10 cellular contexts compared by ENCODE assay signal in genomic region chr15:74378853-74379252, GRCh38. TPM values are rescaled to one million over a fixed set of nuclear protein-coding genes. Genes with fewer than 3 reads are reported as not detected.
DNase-seq lines count a peak whose midpoint lies in the region; ATAC-seq, FAIRE-seq and TF ChIP-seq lines count a peak whose summit lies in the region.
"Had no signal": no experiment of that assay in that cellular context is flagged by ENCODE, and none has a peak within 500 bp of the region (broad histone marks: within the 10 kb centered on the region; RNA-seq: fewer than 3 reads in every experiment).

No MANE protein-coding gene starts in this region.

- TF ChIP-seq EP300 in HepG2 (IDR thresholded peaks at IDR 0.05; ENCODE audit: low read depth in 2 of 2, low read length in 2 of 2) = no peak
- TF ChIP-seq EP300 in HepG2 (CRISPR knock-in tag; IDR thresholded peaks at IDR 0.05; ENCODE audit: borderline replicate concordance) = no peak

- no peak for FAIRE-seq in HepG2 (lab: Jason Lieb, UNC)

- no peaks in the 10 kb centered on the region for H3K9me3 Mint-ChIP-seq in activated naive CD4-positive, alpha-beta T cell treated with anti-CD3 and anti-CD28 coated beads for 36 hours

- no peaks in the 10 kb centered on the region for H3K36me3 ChIP-seq in HepG2 (replicated peaks in 1 of 2; ENCODE audit: control insufficient read depth in 1 of 2, insufficient read depth in 2 of 2, low read length in 2 of 2)

- H3K9me3 ChIP-seq in HepG2 (ENCODE audit: low read length) = no peaks in the 10 kb centered on the region

- H3K27me3 ChIP-seq in HepG2 (ENCODE audit: control insufficient read depth in 1 of 2, insufficient read depth in 2 of 2, low read length in 2 of 2) = peaks cover 0 to 24% of the 10 kb centered on the region in 2 experiments; a peak in 3 of 5 replicates

- peak overlapping the region; percentile 7 for H3K27ac Mint-ChIP-seq in activated naive CD4-positive, alpha-beta T cell treated with anti-CD3 and anti-CD28 coated beads for 36 hours

- H4K20me1 ChIP-seq in HepG2 (ENCODE audit: insufficient read depth, low read length) = no peaks in the 10 kb centered on the region

- H3K27ac ChIP-seq in HepG2 (ENCODE audit: extremely low read length, insufficient read depth, low read length) = no peak overlapping the region

- intact Hi-C loops in activated naive CD4-positive, alpha-beta T cell treated with anti-CD3 and anti-CD28 coated beads for 36 hours (cut with micrococcal nuclease) = no loop called here
- intact Hi-C loops in HepG2 (cut with micrococcal nuclease; ENCODE audit: unreplicated experiment) = no loop called here

- H2AFZ ChIP-seq in HepG2 (ENCODE audit: low read length) = no peak overlapping the region

- 14% methylated on average over 5 of the region's 9 CpGs for WGBS in HepG2 (ENCODE audit: low lambda C conversion rate)

- no peak overlapping the region for H3K9ac ChIP-seq in HepG2 (ENCODE audit: insufficient read depth, low read depth, low read length)

- CTCF ChIA-PET in activated naive CD4-positive, alpha-beta T cell treated with anti-CD3 and anti-CD28 coated beads for 36 hours (lab: Charles Lee) = interaction anchor here (0.7 to 13.8 kb wide), 10 partner anchors 11 to 406 kb away, joined by 3 to 399 read pairs (median 4); partner anchors contain the start of genes SEMA7A and UBL7
- CTCF ChIA-PET in HepG2 (lab: Yijun Ruan, JAX; ENCODE audit: low intra/inter-chr PET ratio, low total read pairs) = no interaction called here

- no peak overlapping the region for H3K4me3 Mint-ChIP-seq in activated naive CD4-positive, alpha-beta T cell treated with anti-CD3 and anti-CD28 coated beads for 36 hours

- DNase-seq in AG20443 (ENCODE audit: low spot score) (peak; percentile 50), kidney glomerular epithelial cell (lab: John Stamatoyannopoulos, UW) (peak; percentile 86), midbrain (lab: John Stamatoyannopoulos, UW) (no peak), HepG2 (ENCODE audit: low spot score) (no peak)
- DNase-seq in activated naive CD4-positive, alpha-beta T cell treated with anti-CD3 and anti-CD28 coated beads for 36 hours = peak; percentile 88
- DNase-seq: MM.1S, Right ventricle myocardium superior had no signal

- no peak for TF ChIP-seq CTCF in HepG2 (CRISPR knock-in tag; IDR thresholded peaks at IDR 0.05)

- in situ Hi-C loops in GM18951 (cut with MboI; ENCODE audit: low sequenced_read_pairs, unreplicated experiment) = loop anchor here (10.0 kb wide), 2 partner anchors 246 to 386 kb away; no protein-coding TSS in a partner anchor
- in situ Hi-C loops in HepG2 (cut with HindIII; ENCODE audit: extremely low pct_ligation_motif_present, low pct_unique_long_range_greater_than_20kb) = no loop called here

- H3K4me2 ChIP-seq in HepG2 (ENCODE audit: low read depth, low read length) = no peak overlapping the region

- no peak for TF ChIP-seq RAD21 in HepG2 (CRISPR knock-in tag; IDR thresholded peaks at IDR 0.05)

- peaks cover 53% of the 10 kb centered on the region for H3K4me1 ChIP-seq in HepG2 (ENCODE audit: insufficient read depth, low read length)

- ATAC-seq in HG03354 (IDR thresholded peaks at IDR 0.05; ENCODE audit: poor library complexity, severe bottlenecking, unreplicated experiment) (no peak), GM18517 (IDR thresholded peaks at IDR 0.05; ENCODE audit: unreplicated experiment) (no peak), HepG2 (no peak)

- no peaks in the 10 kb centered on the region for H3K79me2 ChIP-seq in HepG2 (ENCODE audit: insufficient read depth, low read length)

- POLR2A ChIA-PET in HepG2 (lab: Yijun Ruan, JAX) = interaction anchor here (1.3 kb wide), 1 partner anchor 64 kb away, joined by 4 read pairs; no protein-coding TSS in a partner anchor

- H3K4me1 Mint-ChIP-seq in activated naive CD4-positive, alpha-beta T cell treated with anti-CD3 and anti-CD28 coated beads for 36 hours (ENCODE audit: low read depth) = peaks cover 67% of the 10 kb centered on the region

- H3K27me3 Mint-ChIP-seq in activated naive CD4-positive, alpha-beta T cell treated with anti-CD3 and anti-CD28 coated beads for 36 hours (ENCODE audit: low read depth) = no peaks in the 10 kb centered on the region

- H3K36me3 Mint-ChIP-seq in activated naive CD4-positive, alpha-beta T cell treated with anti-CD3 and anti-CD28 coated beads for 36 hours (ENCODE audit: low read depth) = no peaks in the 10 kb centered on the region

- H3K4me3 ChIP-seq in HepG2 (replicated peaks in 1 of 3; ENCODE audit: insufficient read depth in 1 of 3, low read depth in 2 of 3, low read length in 3 of 3) = no peak overlapping the region

- BruUV-seq in HepG2 (replicated peaks; lab: Mats Ljungman, UMichigan) = no TSS peak

- peak; percentile 15 for TF ChIP-seq POLR2A in GM18951 (IDR thresholded peaks at IDR 0.05; ENCODE audit: extremely low read depth, insufficient read depth, insufficient read length)
- no peak for TF ChIP-seq POLR2A in HepG2 (IDR thresholded peaks at IDR 0.05; ENCODE audit: insufficient read depth in 1 of 2, low read depth in 2 of 2, low read length in 2 of 2)

TF ChIP-seq in HepG2, 621 proteins besides CTCF, POLR2A, EP300 and RAD21 (continues in another document):
- no peak for TF ChIP-seq CHD4 (IDR thresholded peaks at IDR 0.05; ENCODE audit: borderline replicate concordance, low read length)
- TF ChIP-seq ZNF878 (CRISPR knock-in tag; IDR thresholded peaks at IDR 0.05) = no peak
- no peak for TF ChIP-seq ZNF576 (CRISPR knock-in tag; IDR thresholded peaks at IDR 0.05)
- no peak for TF ChIP-seq ZNF44 (CRISPR knock-in tag; IDR thresholded peaks at IDR 0.05)
- no peak for TF ChIP-seq ARNTL (CRISPR knock-in tag; IDR thresholded peaks at IDR 0.05)
- TF ChIP-seq ZSCAN21 (CRISPR knock-in tag; IDR thresholded peaks at IDR 0.05; ENCODE audit: borderline replicate concordance) = no peak

RNA-seq across cellular contexts. Expression of gene CYP11A1, which starts 11.4 kb away (rescaled TPM):
- not detected for total RNA-seq in activated naive CD4-positive, alpha-beta T cell treated with anti-CD3 and anti-CD28 coated beads for 36 hours
- total RNA-seq in HepG2 (2016; rRNA removed; fragmentation: Illumina TruSeq; extraction: Trizol) = 0.66 and 0.86 TPM in 2 replicates
- 0.30 and 0.62 TPM in 2 replicates for total RNA-seq in HepG2 (2016; cell fraction: cytosol; rRNA removed; fragmentation: Illumina TruSeq; extraction: Trizol; ENCODE audit: low read depth)
- total RNA-seq in HepG2 (2016; cell fraction: insoluble cytoplasmic fraction; rRNA removed; fragmentation: Illumina TruSeq; extraction: Trizol) = 0.43 and 0.71 TPM in 2 replicates
- 0.65 and 0.74 TPM in 2 replicates for total RNA-seq in HepG2 (2016; cell fraction: membrane; rRNA removed; fragmentation: Illumina TruSeq; extraction: Trizol)
- total RNA-seq in HepG2 (2016; cell fraction: nucleus; rRNA removed; fragmentation: Illumina TruSeq; extraction: Trizol) = 0.40 and 0.66 TPM in 2 replicates
- 0.92 and 1.4 TPM in 2 replicates for polyA plus RNA-seq in HepG2 (2011; rRNA removed)
- 0.98 and 1.0 TPM in 2 replicates for polyA plus RNA-seq in HepG2 (2011; cell fraction: cytosol; rRNA removed)
- polyA plus RNA-seq in HepG2 (2011; cell fraction: nucleus; rRNA removed) = 1.5 and 1.8 TPM in 2 replicates
- 0.54 and 0.73 TPM in 2 replicates for polyA plus RNA-seq in HepG2 (2012)
- polyA plus RNA-seq in HepG2 (2016; cell fraction: cytosol; fragmentation: Illumina TruSeq; extraction: Trizol; ENCODE audit: low read depth) = 0.26 and 0.61 TPM in 2 replicates
- polyA plus RNA-seq in HepG2 (2016; cell fraction: insoluble cytoplasmic fraction; fragmentation: Illumina TruSeq; extraction: Trizol; ENCODE audit: low read depth) = 0.66 and 0.83 TPM in 2 replicates
- polyA plus RNA-seq in HepG2 (2016; cell fraction: membrane; fragmentation: Illumina TruSeq; extraction: Trizol; ENCODE audit: low read depth) = 0.36 and 0.45 TPM in 2 replicates
- 0.64 and 0.93 TPM in 2 replicates for polyA plus RNA-seq in HepG2 (2016; cell fraction: nucleus; fragmentation: Illumina TruSeq; extraction: Trizol; ENCODE audit: insufficient read depth, low read depth)
- 1.6 and 8.2 TPM in 2 replicates for polyA minus RNA-seq in HepG2 (2011; rRNA and poly(A)+ RNA removed; ENCODE audit: low replicate concordance)
- 0.99 TPM in 1 of 2 replicates, not detected in the other for polyA minus RNA-seq in HepG2 (2011; cell fraction: cytosol; rRNA and poly(A)+ RNA removed)
- 0.39 and 0.87 TPM in 2 replicates for polyA minus RNA-seq in HepG2 (2011; cell fraction: nucleus; rRNA and poly(A)+ RNA removed)

RNA-seq across cellular contexts. Expression of gene SEMA7A, which starts 54.9 kb away (rescaled TPM):
- 10 to 100 TPM; 45.7 to 46.9 TPM for total RNA-seq in activated naive CD4-positive, alpha-beta T cell treated with anti-CD3 and anti-CD28 coated beads for 36 hours
- 7.1 and 15.8 TPM in 2 replicates for total RNA-seq in HepG2 (2016; rRNA removed; fragmentation: Illumina TruSeq; extraction: Trizol)
- total RNA-seq in HepG2 (2016; cell fraction: cytosol; rRNA removed; fragmentation: Illumina TruSeq; extraction: Trizol; ENCODE audit: low read depth) = 6.7 and 6.9 TPM in 2 replicates
- 5.8 and 16.8 TPM in 2 replicates for total RNA-seq in HepG2 (2016; cell fraction: insoluble cytoplasmic fraction; rRNA removed; fragmentation: Illumina TruSeq; extraction: Trizol)
- total RNA-seq in HepG2 (2016; cell fraction: membrane; rRNA removed; fragmentation: Illumina TruSeq; extraction: Trizol) = 6.1 and 7.5 TPM in 2 replicates
- total RNA-seq in HepG2 (2016; cell fraction: nucleus; rRNA removed; fragmentation: Illumina TruSeq; extraction: Trizol) = 18.1 and 21.2 TPM in 2 replicates
- 9.0 and 11.3 TPM in 2 replicates for polyA plus RNA-seq in HepG2 (2011; rRNA removed)
- polyA plus RNA-seq in HepG2 (2011; cell fraction: cytosol; rRNA removed) = 9.5 and 11.5 TPM in 2 replicates
- 27.8 and 40.2 TPM in 2 replicates for polyA plus RNA-seq in HepG2 (2011; cell fraction: nucleus; rRNA removed)
- 6.1 and 9.1 TPM in 2 replicates for polyA plus RNA-seq in HepG2 (2012)
- polyA plus RNA-seq in HepG2 (2016; cell fraction: cytosol; fragmentation: Illumina TruSeq; extraction: Trizol; ENCODE audit: low read depth) = 0.77 and 0.90 TPM in 2 replicates
- polyA plus RNA-seq in HepG2 (2016; cell fraction: insoluble cytoplasmic fraction; fragmentation: Illumina TruSeq; extraction: Trizol; ENCODE audit: low read depth) = 3.7 and 5.2 TPM in 2 replicates
- 2.0 and 2.2 TPM in 2 replicates for polyA plus RNA-seq in HepG2 (2016; cell fraction: membrane; fragmentation: Illumina TruSeq; extraction: Trizol; ENCODE audit: low read depth)
- 40.2 and 42.1 TPM in 2 replicates for polyA plus RNA-seq in HepG2 (2016; cell fraction: nucleus; fragmentation: Illumina TruSeq; extraction: Trizol; ENCODE audit: insufficient read depth, low read depth)
- 1.2 and 27.6 TPM in 2 replicates for polyA minus RNA-seq in HepG2 (2011; rRNA and poly(A)+ RNA removed; ENCODE audit: low replicate concordance)
- polyA minus RNA-seq in HepG2 (2011; cell fraction: cytosol; rRNA and poly(A)+ RNA removed) = 8.8 and 9.2 TPM in 2 replicates
- 13.6 and 14.7 TPM in 2 replicates for polyA minus RNA-seq in HepG2 (2011; cell fraction: nucleus; rRNA and poly(A)+ RNA removed)

Comparison
In these comparisons a context has a peak if more than half of its experiments do, and no peak if none do; other contexts are left out.
1. DNase-seq: peak in AG20443 (single experiment), activated naive CD4-positive, alpha-beta T cell treated with anti-CD3 and anti-CD28 coated beads for 36 hours (single experiment) and kidney glomerular epithelial cell (single experiment); none in midbrain (single experiment) and HepG2 (single experiment).